ENCODE assay signal across 8 cellular contexts in genomic region chr4:154491731-154492249, GRCh38. TPM values are rescaled to one million over a fixed set of nuclear protein-coding genes. Genes with fewer than 3 reads are reported as not detected.
A peak's percentile ranks its signal among the peaks of the same experiment; 100 is the strongest.
DNase-seq lines count a peak whose midpoint lies in the region; ATAC-seq lines count a peak whose summit lies in the region.

DCHS2 (minus strand) TSS chr4:154491799; CDS start chr4:154491355, 444 bp downstream.

- H3K36me3 Mint-ChIP-seq in activated naive CD8-positive, alpha-beta T cell treated with anti-CD3 and anti-CD28 coated beads, Interleukin-2, amount 10 ng/mL, durations not matched to agents 7 days and 5 days: no peaks in the 10 kb centered on the region

- H3K9me3 Mint-ChIP-seq in activated naive CD8-positive, alpha-beta T cell treated with anti-CD3 and anti-CD28 coated beads, Interleukin-2, amount 10 ng/mL, durations not matched to agents 7 days and 5 days: no peaks in the 10 kb centered on the region

- H3K4me1 Mint-ChIP-seq in activated naive CD8-positive, alpha-beta T cell treated with anti-CD3 and anti-CD28 coated beads, Interleukin-2, amount 10 ng/mL, durations not matched to agents 7 days and 5 days: peaks cover 12% of the 10 kb centered on the region

- peak within 1 kb of the TSS; percentile 62 for H3K4me3 Mint-ChIP-seq in activated naive CD8-positive, alpha-beta T cell treated with anti-CD3 and anti-CD28 coated beads, Interleukin-2, amount 10 ng/mL, durations not matched to agents 7 days and 5 days

- H3K9ac ChIP-seq in iPS-18a (ENCODE audit: low read length): peak within 1 kb of the TSS; percentile 54

- in situ Hi-C loops in KBM-7 (cut with MboI; ENCODE audit: low pct_unique_long_range_greater_than_20kb, low sequenced_read_pairs): no loop called here

- peaks cover 57% of the 10 kb centered on the region for H3K27me3 ChIP-seq in iPS-18a (ENCODE audit: control insufficient read depth, insufficient read depth, low read length)

- no peaks in the 10 kb centered on the region for H3K9me3 ChIP-seq in iPS-18a (ENCODE audit: control insufficient read depth, low read depth, low read length)

- no peak within 1 kb of the TSS for H3K27ac ChIP-seq in iPS-18a (ENCODE audit: low read length)

- H3K36me3 ChIP-seq in iPS-18a (ENCODE audit: control insufficient read depth, low read depth, low read length): no peaks in the 10 kb centered on the region

- DNase-seq in NCI-H82 (lab: John Stamatoyannopoulos, UW) (peak; percentile 66), NCI-H82 treated with DMSO at 0.1 percent for 48 hours (lab: John Stamatoyannopoulos, UW; ENCODE audit: unreplicated experiment) (no peak), KBM-7 (peak; percentile 31), SHP77 treated with DMSO at 0.1 percent for 48 hours (lab: John Stamatoyannopoulos, UW) (no peak)
- DNase-seq in activated naive CD8-positive, alpha-beta T cell treated with anti-CD3 and anti-CD28 coated beads, Interleukin-2, amount 10 ng/mL, durations not matched to agents 7 days and 5 days: peak; percentile 53
- DNase-seq in stimulated activated CD8-positive, alpha-beta memory T cell treated with anti-CD3 and anti-CD28 coated beads, Interleukin-4, amount 100 ng/mL, for 48 hours: peak; percentile 31

- ATAC-seq in GM21528 (IDR thresholded peaks at IDR 0.05; ENCODE audit: low FRiP score, unreplicated experiment): peak; percentile 57
- peak; percentile 69 for ATAC-seq in activated naive CD8-positive, alpha-beta T cell treated with anti-CD3 and anti-CD28 coated beads, Interleukin-2, amount 10 ng/mL, durations not matched to agents 7 days and 5 days (ENCODE audit: low read depth)

- POLR2A ChIA-PET in activated naive CD8-positive, alpha-beta T cell treated with anti-CD3 and anti-CD28 coated beads, Interleukin-2, amount 10 ng/mL, durations not matched to agents 7 days and 5 days (lab: Charles Lee): no interaction called here

- no peak within 1 kb of the TSS for H3K27ac Mint-ChIP-seq in activated naive CD8-positive, alpha-beta T cell treated with anti-CD3 and anti-CD28 coated beads, Interleukin-2, amount 10 ng/mL, durations not matched to agents 7 days and 5 days

- H3K4me1 ChIP-seq in iPS-18a (ENCODE audit: control insufficient read depth, low read depth, low read length): no peaks in the 10 kb centered on the region

- H3K4me3 ChIP-seq in iPS-18a (ENCODE audit: low read length): peak within 1 kb of the TSS; percentile 80

- H3K27me3 Mint-ChIP-seq in activated naive CD8-positive, alpha-beta T cell treated with anti-CD3 and anti-CD28 coated beads, Interleukin-2, amount 10 ng/mL, durations not matched to agents 7 days and 5 days: peaks cover 77% of the 10 kb centered on the region

RNA-seq across cellular contexts. Expression of gene DCHS2, which starts in this region (rescaled TPM):
- under 1 TPM; 0.17 to 0.19 TPM for total RNA-seq in activated naive CD8-positive, alpha-beta T cell treated with anti-CD3 and anti-CD28 coated beads, Interleukin-2, amount 10 ng/mL, durations not matched to agents 7 days and 5 days

Comparison
In these comparisons a context has a peak if more than half of its experiments do, and no peak if none do; other contexts are left out.
1. DNase-seq: peak in NCI-H82 (single experiment), KBM-7 (single experiment) and stimulated activated CD8-positive, alpha-beta memory T cell treated with anti-CD3 and anti-CD28 coated beads, Interleukin-4, amount 100 ng/mL, for 48 hours (single experiment); none in NCI-H82 treated with DMSO at 0.1 percent for 48 hours (single experiment) and SHP77 treated with DMSO at 0.1 percent for 48 hours (single experiment).
2. Peak in DNase-seq and ATAC-seq in activated naive CD8-positive, alpha-beta T cell treated with anti-CD3 and anti-CD28 coated beads, Interleukin-2, amount 10 ng/mL, durations not matched to agents 7 days and 5 days; RNA of the gene not detected or under 1 TPM.